Comparison of ENCODE assay signal across 13 cellular contexts in genomic region chr6:43900560-43901329, GRCh38.
DNase-seq lines count a peak whose midpoint lies in the region; ATAC-seq and TF ChIP-seq lines count a peak whose summit lies in the region.
"Had no signal": no experiment of that assay in that cellular context is flagged by ENCODE, and none has a peak within 500 bp of the region (broad histone marks: within the 10 kb centered on the region; RNA-seq: fewer than 3 reads in every experiment).

No MANE protein-coding gene starts in this region.

- peaks cover 14% of the 10 kb centered on the region for H3K4me1 Mint-ChIP-seq in neural progenitor cell
- H3K4me1 Mint-ChIP-seq in glutamatergic neuron (ENCODE audit: low read depth, unreplicated experiment): peaks cover 9% of the 10 kb centered on the region

- H3K27ac Mint-ChIP-seq in neural progenitor cell (peak overlapping the region; percentile 71), glutamatergic neuron (ENCODE audit: unreplicated experiment) (no peak overlapping the region)

- H2AFZ ChIP-seq in neural progenitor cell (replicated peaks): no peak overlapping the region

- H3K79me2 ChIP-seq in neural progenitor cell (ENCODE audit: low read depth): no peaks in the 10 kb centered on the region

- H3K4me1 ChIP-seq in BLaER1 treated with 17β-estradiol and CSF1 and Interleukin-3, amounts not matched to agents 10 nM and 100 nM: peaks cover 0 to 50% (median 41%) of the 10 kb centered on the region in 10 experiments; a peak in 17 of 20 replicates
- H3K4me1 ChIP-seq in neural progenitor cell: peaks cover 3% of the 10 kb centered on the region
- H3K4me1 ChIP-seq: upper lobe of left lung had no signal

- no peaks in the 10 kb centered on the region for H3K9me3 Mint-ChIP-seq in neural progenitor cell
- H3K9me3 Mint-ChIP-seq in glutamatergic neuron (ENCODE audit: unreplicated experiment): no peaks in the 10 kb centered on the region
- H3K9me3 Mint-ChIP-seq: activated naive CD4-positive, alpha-beta T cell treated with anti-CD3 and anti-CD28 coated beads, Interleukin-2, amount 50 U/mL, for 72 hours had no signal

- H3K27ac ChIP-seq in BLaER1 treated with 17β-estradiol and CSF1 and Interleukin-3, amounts not matched to agents 10 nM and 100 nM: peak overlapping the region in 2 of 11 experiments; percentile 0 to 2; a peak in 2 of 22 replicates
- H3K27ac ChIP-seq in neural progenitor cell: no peak overlapping the region
- H3K27ac ChIP-seq: cardiac muscle cell, upper lobe of left lung had no signal

- no peak overlapping the region for H3K4me3 ChIP-seq in BLaER1 treated with 17β-estradiol and CSF1 and Interleukin-3, amounts not matched to agents 10 nM and 100 nM
- no peak overlapping the region for H3K4me3 ChIP-seq in neural progenitor cell
- H3K4me3 ChIP-seq: cardiac muscle cell, upper lobe of left lung had no signal

- H3K36me3 ChIP-seq in BLaER1 treated with 17β-estradiol and CSF1 and Interleukin-3, amounts not matched to agents 10 nM and 100 nM: no peaks in the 10 kb centered on the region
- H3K36me3 ChIP-seq in neural progenitor cell: no peaks in the 10 kb centered on the region
- H3K36me3 ChIP-seq: cardiac muscle cell, upper lobe of left lung had no signal

- no peak for TF ChIP-seq CTCF in neural progenitor cell (IDR thresholded peaks at IDR 0.05)
- TF ChIP-seq CTCF in glutamatergic neuron (IDR thresholded peaks at IDR 0.05; ENCODE audit: partially characterized antibody, unreplicated experiment): no peak

- no peak overlapping the region for H3K9ac ChIP-seq in BLaER1 treated with 17β-estradiol and CSF1 and Interleukin-3, amounts not matched to agents 10 nM and 100 nM
- H3K9ac ChIP-seq in neural progenitor cell: no peak overlapping the region

- H3K36me3 Mint-ChIP-seq in neural progenitor cell (no peaks in the 10 kb centered on the region), glutamatergic neuron (ENCODE audit: unreplicated experiment) (peaks cover 4% of the 10 kb centered on the region)
- H3K36me3 Mint-ChIP-seq: activated naive CD4-positive, alpha-beta T cell treated with anti-CD3 and anti-CD28 coated beads, Interleukin-2, amount 50 U/mL, for 72 hours had no signal

- no peaks in the 10 kb centered on the region for H3K27me3 ChIP-seq in BLaER1 treated with 17β-estradiol and CSF1 and Interleukin-3, amounts not matched to agents 10 nM and 100 nM
- no peaks in the 10 kb centered on the region for H3K27me3 ChIP-seq in neural progenitor cell
- H3K27me3 ChIP-seq: cardiac muscle cell, upper lobe of left lung had no signal

- H3F3A ChIP-seq in neural progenitor cell (ENCODE audit: low read depth): no peaks in the 10 kb centered on the region

- peak; percentile 89 for DNase-seq in NCI-H1092 treated with DMSO at 0.1 percent for 48 hours (lab: John Stamatoyannopoulos, UW)
- DNase-seq in neural progenitor cell (ENCODE audit: low spot score): no peak
- no peak for DNase-seq in middle frontal gyrus (ENCODE audit: extremely low spot score, low spot score)
- no peak for DNase-seq in glutamatergic neuron
- DNase-seq in OCI-M2 (lab: John Stamatoyannopoulos, UW; ENCODE audit: unreplicated experiment): no peak
- DNase-seq in COLO829 (ENCODE audit: low spot score): no peak
- DNase-seq: hypothalamus; NK-92 treated with Interleukin-12 subunit alpha and Interleukin-12 subunit beta, amount 100 ng/mL, for 24 hours; upper lobe of left lung had no signal

- ATAC-seq in esophagus mucosa: peak; percentile 77
- ATAC-seq: activated naive CD4-positive, alpha-beta T cell treated with anti-CD3 and anti-CD28 coated beads, Interleukin-2, amount 50 U/mL, for 72 hours had no signal

- H4K20me1 ChIP-seq in BLaER1 treated with 17β-estradiol and CSF1 and Interleukin-3, amounts not matched to agents 10 nM and 100 nM: no peaks in the 10 kb centered on the region
- no peaks in the 10 kb centered on the region for H4K20me1 ChIP-seq in neural progenitor cell (ENCODE audit: low read depth)

- H3K4me3 Mint-ChIP-seq in neural progenitor cell: no peak overlapping the region
- no peak overlapping the region for H3K4me3 Mint-ChIP-seq in glutamatergic neuron (ENCODE audit: unreplicated experiment)

- H3K27me3 Mint-ChIP-seq in neural progenitor cell (ENCODE audit: insufficient read depth, low read depth) (peaks cover 4% of the 10 kb centered on the region), glutamatergic neuron (ENCODE audit: unreplicated experiment) (peaks cover 2% of the 10 kb centered on the region)

- H3K4me2 ChIP-seq in BLaER1 treated with 17β-estradiol and CSF1 and Interleukin-3, amounts not matched to agents 10 nM and 100 nM: peak overlapping the region in 9 of 11 experiments; percentile 8 to 66 (median 51); a peak in 16 of 22 replicates
- H3K4me2 ChIP-seq in neural progenitor cell: no peak overlapping the region

- H3K9me3 ChIP-seq in BLaER1 treated with 17β-estradiol and CSF1 and Interleukin-3, amounts not matched to agents 10 nM and 100 nM (replicated peaks in 1 of 11): peaks cover 0 to 8% (median 0%) of the 10 kb centered on the region in 11 experiments; a peak in 6 of 22 replicates
- no peaks in the 10 kb centered on the region for H3K9me3 ChIP-seq in neural progenitor cell (ENCODE audit: low read depth)
- H3K9me3 ChIP-seq: upper lobe of left lung had no signal
